ENCODE assay signal across 2 cellular contexts in genomic region chr19:32626969-32627368, GRCh38.
A peak's percentile ranks its signal among the peaks of the same experiment; 100 is the strongest.
TF ChIP-seq lines count a peak whose summit lies in the region.

No MANE protein-coding gene starts in this region.

TF ChIP-seq in GM23338, 12 proteins besides CTCF, POLR2A, EP300 and RAD21:
- TF ChIP-seq NANOG (IDR thresholded peaks at IDR 0.05; ENCODE audit: borderline replicate concordance) (no peak), EZH2 (IDR thresholded peaks at IDR 0.05; ENCODE audit: low read depth, unreplicated experiment) (no peak), ETS1 (IDR thresholded peaks at IDR 0.05) (no peak), REST (IDR thresholded peaks at IDR 0.05; ENCODE audit: unreplicated experiment) (no peak), CREB1 (CRISPR knock-in tag; IDR thresholded peaks at IDR 0.05; ENCODE audit: low read depth) (no peak), ZNF462 (CRISPR knock-in tag; IDR thresholded peaks at IDR 0.05) (no peak), STAT1 (IDR thresholded peaks at IDR 0.05; ENCODE audit: unreplicated experiment) (no peak), EZH2phosphoT487 (IDR thresholded peaks at IDR 0.05; ENCODE audit: unreplicated experiment) (no peak), JUNB (IDR thresholded peaks at IDR 0.05; ENCODE audit: unreplicated experiment) (no peak), ZNF331 (CRISPR knock-in tag; IDR thresholded peaks at IDR 0.05; ENCODE audit: low read depth) (no peak), POLR2AphosphoS5 (IDR thresholded peaks at IDR 0.05; ENCODE audit: low read depth) (no peak), ZNF114 (CRISPR knock-in tag; IDR thresholded peaks at IDR 0.05) (no peak)

TF ChIP-seq in K562, 482 proteins besides CTCF, POLR2A, EP300 and RAD21:
- TF ChIP-seq SOX6 (IDR thresholded peaks at IDR 0.05) (no peak), C11orf30 (IDR thresholded peaks at IDR 0.05; ENCODE audit: low read depth) (0 out of 2 replicates have a peak, but pooled peaks have one; percentile 17), ETV6 (IDR thresholded peaks at IDR 0.05; ENCODE audit: borderline replicate concordance in 1 of 2, low read depth in 2 of 2, low read length in 1 of 2) (no peak), ETV6 (CRISPR knock-in tag; IDR thresholded peaks at IDR 0.05; ENCODE audit: borderline replicate concordance) (no peak), NFE2L1 (tag; IDR thresholded peaks at IDR 0.05; ENCODE audit: borderline replicate concordance, low read depth) (0 out of 2 replicates have a peak, but pooled peaks have one; percentile 7), NFE2 (IDR thresholded peaks at IDR 0.05; ENCODE audit: low read depth) (0 out of 2 replicates have a peak, but pooled peaks have one; percentile 9), SNAPC5 (CRISPR knock-in tag; IDR thresholded peaks at IDR 0.05) (no peak), IFI16 (CRISPR knock-in tag; IDR thresholded peaks at IDR 0.05) (no peak), HLTF (IDR thresholded peaks at IDR 0.05) (no peak), MAFG (tag; conservative IDR thresholded peaks at IDR 0.05) (0 out of 2 replicates have a peak, but pooled peaks have one; percentile 37), ZNF316 (IDR thresholded peaks at IDR 0.05) (peak; percentile 49)
